27 cellular contexts compared by ENCODE assay signal in genomic region chr1:87927391-87928073, GRCh38.
A peak's percentile ranks its signal among the peaks of the same experiment; 100 is the strongest.
DNase-seq lines count a peak whose midpoint lies in the region; ATAC-seq and TF ChIP-seq lines count a peak whose summit lies in the region.
"Had no signal": no experiment of that assay in that cellular context is flagged by ENCODE, and none has a peak within 500 bp of the region (broad histone marks: within the 10 kb centered on the region; RNA-seq: fewer than 3 reads in every experiment).

No MANE protein-coding gene starts in this region.

- H3K36me3 ChIP-seq in smooth muscle cell (ENCODE audit: low read depth): no peaks in the 10 kb centered on the region
- H3K36me3 ChIP-seq: cardiac muscle cell, HAP-1 had no signal

- no peaks in the 10 kb centered on the region for H3K9me3 ChIP-seq in smooth muscle cell (replicated peaks; ENCODE audit: low read depth)
- H3K9me3 ChIP-seq: HAP-1, testis had no signal

- H3K27me3 ChIP-seq in smooth muscle cell (ENCODE audit: low read depth): no peaks in the 10 kb centered on the region
- H3K27me3 ChIP-seq: cardiac muscle cell, testis had no signal

- intact Hi-C loops in activated CD8-positive, alpha-beta T cell treated with anti-CD3 and anti-CD28 coated beads for 36 hours (cut with micrococcal nuclease): no loop called here

- H4K20me1 ChIP-seq in smooth muscle cell (ENCODE audit: low read depth): no peaks in the 10 kb centered on the region

- no peak overlapping the region for H3K4me3 ChIP-seq in fibroblast of the aortic adventitia (ENCODE audit: low read depth, low read length)
- no peak overlapping the region for H3K4me3 ChIP-seq in smooth muscle cell
- H3K4me3 ChIP-seq: cardiac muscle cell, HAP-1, testis had no signal

- CTCF ChIA-PET in activated CD8-positive, alpha-beta T cell treated with anti-CD3 and anti-CD28 coated beads for 36 hours (lab: Charles Lee): interaction anchor here (0.8 to 2.5 kb wide), 2 partner anchors 12 to 26 kb away, joined by 5 to 9 read pairs; no protein-coding TSS in a partner anchor

- DNase-seq in HT-29 (ENCODE audit: low spot score) (peak; percentile 56), SK-N-DZ (ENCODE audit: low spot score) (peak; percentile 24), fibroblast of the aortic adventitia (ENCODE audit: low read depth) (peak; percentile 23), type B pancreatic cell (ENCODE audit: extremely low spot score, unreplicated experiment) (no peak), AG20443 (ENCODE audit: low spot score) (no peak), smooth muscle cell (lab: John Stamatoyannopoulos, UW; ENCODE audit: unreplicated experiment) (no peak)
- no peak for DNase-seq in activated CD8-positive, alpha-beta T cell treated with anti-CD3 and anti-CD28 coated beads for 36 hours
- DNase-seq: activated CD4-positive, alpha-beta T cell treated with anti-CD3 and anti-CD28 coated beads for 4 hours; activated naive CD4-positive, alpha-beta T cell treated with anti-CD3 and anti-CD28 coated beads, Interleukin-2, amount 50 U/mL, for 16 hours; amygdala; CD8-positive, alpha-beta memory T cell; glutamatergic neuron; midbrain; naive B cell; NCI-H1105; NCI-H1930; NCI-H524 treated with DMSO at 0.1 percent for 48 hours; OCI-M1; right cardiac atrium; SHP77; stimulated activated CD4-positive, alpha-beta T cell treated with anti-CD3 and anti-CD28 coated beads, Interleukin-1b, Interleukin-23, amount 100 ng/mL, for 48 hours; testis had no signal

- no peak overlapping the region for H3K4me2 ChIP-seq in smooth muscle cell

- no peak overlapping the region for H3K27ac ChIP-seq in smooth muscle cell (ENCODE audit: low read depth)
- H3K27ac ChIP-seq: cardiac muscle cell, testis had no signal

- no peak overlapping the region for H3K4me3 Mint-ChIP-seq in type B pancreatic cell
- H3K4me3 Mint-ChIP-seq in activated CD8-positive, alpha-beta T cell treated with anti-CD3 and anti-CD28 coated beads for 36 hours: no peak overlapping the region
- H3K4me3 Mint-ChIP-seq: CD8-positive, alpha-beta memory T cell; IgD-negative memory B cell; naive B cell; stimulated activated naive CD8-positive, alpha-beta T cell treated with anti-CD3 and anti-CD28 coated beads, Interleukin-15, Interleukin-2, amounts not matched to agents 100 ng/mL and 50 ng/mL, for 24 hours had no signal

- H3K79me2 ChIP-seq in smooth muscle cell (ENCODE audit: low read depth): no peaks in the 10 kb centered on the region

- H3K27ac Mint-ChIP-seq in type B pancreatic cell: peak overlapping the region; percentile 19
- no peak overlapping the region for H3K27ac Mint-ChIP-seq in activated CD8-positive, alpha-beta T cell treated with anti-CD3 and anti-CD28 coated beads for 36 hours
- H3K27ac Mint-ChIP-seq: activated T-helper 2 cell treated with anti-CD3 and anti-CD28 coated beads, Interferon-gamma antibody, Interleukin-2, Interleukin-4, amounts not matched to agents 10 μg/mL and 5 μg/mL and 100 μg/mL, durations not matched to agents 14 hours and 24 hours and 36 hours; CD8-positive, alpha-beta memory T cell; IgD-negative memory B cell; naive B cell; stimulated activated naive CD8-positive, alpha-beta T cell treated with anti-CD3 and anti-CD28 coated beads, Interleukin-15, Interleukin-2, amounts not matched to agents 100 ng/mL and 50 ng/mL, for 24 hours had no signal

- H3K9me3 Mint-ChIP-seq in type B pancreatic cell: peaks cover 18% of the 10 kb centered on the region
- peaks cover 8% of the 10 kb centered on the region for H3K9me3 Mint-ChIP-seq in activated CD8-positive, alpha-beta T cell treated with anti-CD3 and anti-CD28 coated beads for 36 hours

- no peak for ATAC-seq in activated CD8-positive, alpha-beta T cell treated with anti-CD3 and anti-CD28 coated beads for 36 hours
- ATAC-seq: right cardiac atrium had no signal

- H3K4me1 Mint-ChIP-seq in type B pancreatic cell (ENCODE audit: unreplicated experiment): peaks cover 8% of the 10 kb centered on the region
- no peaks in the 10 kb centered on the region for H3K4me1 Mint-ChIP-seq in activated CD8-positive, alpha-beta T cell treated with anti-CD3 and anti-CD28 coated beads for 36 hours (ENCODE audit: low read depth)
- H3K4me1 Mint-ChIP-seq: CD8-positive, alpha-beta memory T cell; IgD-negative memory B cell; naive B cell had no signal

- TF ChIP-seq CTCF in fibroblast of the aortic adventitia (IDR thresholded peaks at IDR 0.05; ENCODE audit: insufficient read depth, low read length): no peak
- TF ChIP-seq CTCF in type B pancreatic cell (conservative IDR thresholded peaks at IDR 0.05): no peak
- no peak for TF ChIP-seq CTCF in activated CD8-positive, alpha-beta T cell treated with anti-CD3 and anti-CD28 coated beads for 36 hours (IDR thresholded peaks at IDR 0.05)
- TF ChIP-seq CTCF in smooth muscle cell (IDR thresholded peaks at IDR 0.05; ENCODE audit: borderline replicate concordance, insufficient read depth, poor library complexity, severe bottlenecking): no peak

- H3K9ac ChIP-seq in smooth muscle cell (ENCODE audit: low read depth): no peak overlapping the region

- H3K4me1 ChIP-seq in smooth muscle cell (ENCODE audit: low read depth): no peaks in the 10 kb centered on the region
- H3K4me1 ChIP-seq: HAP-1, testis had no signal

- peaks cover 5% of the 10 kb centered on the region for H3K36me3 Mint-ChIP-seq in type B pancreatic cell
- H3K36me3 Mint-ChIP-seq in activated CD8-positive, alpha-beta T cell treated with anti-CD3 and anti-CD28 coated beads for 36 hours (ENCODE audit: low read depth): no peaks in the 10 kb centered on the region
- H3K36me3 Mint-ChIP-seq: CD8-positive, alpha-beta memory T cell; IgD-negative memory B cell had no signal

- no peaks in the 10 kb centered on the region for H3F3A ChIP-seq in smooth muscle cell (ENCODE audit: low read depth)

- POLR2A ChIA-PET in activated CD8-positive, alpha-beta T cell treated with anti-CD3 and anti-CD28 coated beads for 36 hours (lab: Charles Lee): interaction anchor here (0.6 kb wide), 1 partner anchor 26 kb away, joined by 3 read pairs; no protein-coding TSS in a partner anchor

- H3K27me3 Mint-ChIP-seq in type B pancreatic cell: no peaks in the 10 kb centered on the region
- H3K27me3 Mint-ChIP-seq in activated CD8-positive, alpha-beta T cell treated with anti-CD3 and anti-CD28 coated beads for 36 hours: no peaks in the 10 kb centered on the region
- H3K27me3 Mint-ChIP-seq: IgD-negative memory B cell; naive B cell; stimulated activated naive CD8-positive, alpha-beta T cell treated with anti-CD3 and anti-CD28 coated beads, Interleukin-15, Interleukin-2, amounts not matched to agents 100 ng/mL and 50 ng/mL, for 24 hours had no signal

- no peak overlapping the region for H2AFZ ChIP-seq in smooth muscle cell (ENCODE audit: low read depth)

- 59% methylated on average over 3 of the region's 3 CpGs for WGBS in smooth muscle cell (ENCODE audit: low lambda C conversion rate)

Comparison
In these comparisons a context has a peak if more than half of its experiments do, and no peak if none do; other contexts are left out.
1. DNase-seq: peak in HT-29 (single experiment), SK-N-DZ (single experiment) and fibroblast of the aortic adventitia (single experiment); none in type B pancreatic cell (single experiment), AG20443 (single experiment), activated CD8-positive, alpha-beta T cell treated with anti-CD3 and anti-CD28 coated beads for 36 hours (single experiment) and smooth muscle cell (single experiment).